ENCODE assay signal across 6 cellular contexts in genomic region chr17:60565233-60565632, GRCh38.
"Had no signal": no experiment of that assay in that cellular context is flagged by ENCODE, and none has a peak within 500 bp of the region (broad histone marks: within the 10 kb centered on the region; RNA-seq: fewer than 3 reads in every experiment).

No MANE protein-coding gene starts in this region.

- H3K4me3 ChIP-seq: K562 had no signal

- DNase-seq: IMR-90, KBM-7 had no signal

- FAIRE-seq: HepG2, HTR-8/SVneo, K562 had no signal

- H3K27ac ChIP-seq: HL-60 had no signal

- ATAC-seq: HepG2, K562 had no signal
